Comparison of ENCODE assay signal across 24 cellular contexts in genomic region chrX:151938172-151938571, GRCh38. TPM values are rescaled to one million over a fixed set of nuclear protein-coding genes. Genes with fewer than 3 reads are reported as not detected.
"Had no signal": no experiment of that assay in that cellular context is flagged by ENCODE, and none has a peak within 500 bp of the region (broad histone marks: within the 10 kb centered on the region; RNA-seq: fewer than 3 reads in every experiment).

No MANE protein-coding gene starts in this region.

- H3K9me3 ChIP-seq: MG63, SK-N-SH had no signal

- H3K36me3 ChIP-seq: MG63 had no signal

- H3K4me3 ChIP-seq: MG63 had no signal

- H3K27me3 ChIP-seq: MG63 had no signal

- DNase-seq: KBM-7, MG63, NCI-H1092, NCI-H1105 treated with DMSO at 0.1 percent for 48 hours, NCI-H1417 treated with DMSO at 0.1 percent for 48 hours, NCI-H146, NCI-H1694 treated with DMSO at 0.1 percent for 48 hours, NCI-H1930, NCI-H2081, NCI-H2107, NCI-H2171, NCI-H226, NCI-H446, NCI-H510A, NCI-H524 treated with DMSO at 0.1 percent for 48 hours, NCI-H69, NCI-H774, RPMI8226, SHP77, SK-N-SH had no signal

- FAIRE-seq: RCC 7860 had no signal

RNA-seq across cellular contexts. Expression of gene MAGEA4, which starts 25.5 kb away (rescaled TPM):
- total RNA-seq: HT-29, LHCN-M2, SK-MEL-5 had no signal

RNA-seq across cellular contexts. Expression of gene GABRE, which starts 36.3 kb away (rescaled TPM):
- total RNA-seq: SK-MEL-5 had no signal
